1 cellular context compared by ENCODE assay signal in genomic region chr12:128933039-128933438, GRCh38.
TF ChIP-seq lines count a peak whose summit lies in the region.

No MANE protein-coding gene starts in this region.

TF ChIP-seq in K562, 482 proteins besides CTCF, POLR2A, EP300 and RAD21 (continued from another document and continues in another):
- TF ChIP-seq MGA (IDR thresholded peaks at IDR 0.05) (peak; percentile 82), CHD7 (IDR thresholded peaks at IDR 0.05; ENCODE audit: low read depth, low read length) (no peak), L3MBTL2 (IDR thresholded peaks at IDR 0.05) (peak; percentile 88), ZBTB2 (IDR thresholded peaks at IDR 0.05) (0 out of 2 replicates have a peak, but pooled peaks have one; percentile 33), ZNF324 (CRISPR knock-in tag; IDR thresholded peaks at IDR 0.05) (no peak), ZNF398 (CRISPR knock-in tag; IDR thresholded peaks at IDR 0.05) (no peak), ZNF586 (CRISPR knock-in tag; conservative IDR thresholded peaks at IDR 0.05) (no peak), ZNF140 (CRISPR knock-in tag; IDR thresholded peaks at IDR 0.05) (no peak), DPF2 (IDR thresholded peaks at IDR 0.05) (no peak), ZNF764 (CRISPR knock-in tag; IDR thresholded peaks at IDR 0.05; ENCODE audit: low read depth) (no peak), BHLHE40 (IDR thresholded peaks at IDR 0.05; ENCODE audit: low read length) (peak; percentile 51; the same call in 1 of the 2 replicates), U2AF1 (optimal IDR thresholded peaks at IDR 0.05; ENCODE audit: low read depth, low read length) (no peak), HES1 (IDR thresholded peaks at IDR 0.05; ENCODE audit: low read depth) (no peak), RBFOX2 (IDR thresholded peaks at IDR 0.05; ENCODE audit: low read depth, low read length) (no peak), GABPA (tag; conservative IDR thresholded peaks at IDR 0.05; ENCODE audit: low read depth) (no peak), PRDM10 (IDR thresholded peaks at IDR 0.05; ENCODE audit: partially characterized antibody) (no peak), MEIS2 (IDR thresholded peaks at IDR 0.05; ENCODE audit: partially characterized antibody) (peak; percentile 66), CBX2 (IDR thresholded peaks at IDR 0.05; ENCODE audit: insufficient read depth, low read length, poor library complexity, severe bottlenecking) (no peak)
